ENCODE assay signal across 18 cellular contexts in genomic region chr13:100436099-100436498, GRCh38.
"Had no signal": no experiment of that assay in that cellular context is flagged by ENCODE, and none has a peak within 500 bp of the region (broad histone marks: within the 10 kb centered on the region; RNA-seq: fewer than 3 reads in every experiment).

No MANE protein-coding gene starts in this region.

- H3K36me3 ChIP-seq: left lung, sigmoid colon had no signal

- ATAC-seq: foreskin keratinocyte; left lung; lower lobe of right lung; naive thymus-derived CD4-positive, alpha-beta T cell had no signal

- DNase-seq: effector CD4-positive, alpha-beta T cell; endodermal cell; erythroblast; foreskin keratinocyte; immature natural killer cell; left lung; lower lobe of right lung; midbrain; naive thymus-derived CD4-positive, alpha-beta T cell; nephron progenitor cell; posterior cingulate gyrus; sigmoid colon; stimulated activated CD4-positive, alpha-beta T cell treated with anti-CD3 and anti-CD28 coated beads, Interleukin-12 subunit alpha, Interleukin-12 subunit beta, amount 100 ng/mL, for 4 hours; stimulated activated naive CD4-positive, alpha-beta T cell; stomach; substantia nigra had no signal

- H3K27ac ChIP-seq: coronary artery, foreskin keratinocyte, left lung, lower lobe of right lung, sigmoid colon, skin epidermis, stomach had no signal

- H3K4me3 ChIP-seq: coronary artery, left lung, lower lobe of right lung, sigmoid colon, skin epidermis, stomach had no signal

- H3K9me3 ChIP-seq: left lung, lower lobe of right lung, sigmoid colon, stomach had no signal

- H3K27me3 ChIP-seq: foreskin keratinocyte, left lung, sigmoid colon, stomach had no signal
